ENCODE assay signal across 20 cellular contexts in the genomic region with DNA sequence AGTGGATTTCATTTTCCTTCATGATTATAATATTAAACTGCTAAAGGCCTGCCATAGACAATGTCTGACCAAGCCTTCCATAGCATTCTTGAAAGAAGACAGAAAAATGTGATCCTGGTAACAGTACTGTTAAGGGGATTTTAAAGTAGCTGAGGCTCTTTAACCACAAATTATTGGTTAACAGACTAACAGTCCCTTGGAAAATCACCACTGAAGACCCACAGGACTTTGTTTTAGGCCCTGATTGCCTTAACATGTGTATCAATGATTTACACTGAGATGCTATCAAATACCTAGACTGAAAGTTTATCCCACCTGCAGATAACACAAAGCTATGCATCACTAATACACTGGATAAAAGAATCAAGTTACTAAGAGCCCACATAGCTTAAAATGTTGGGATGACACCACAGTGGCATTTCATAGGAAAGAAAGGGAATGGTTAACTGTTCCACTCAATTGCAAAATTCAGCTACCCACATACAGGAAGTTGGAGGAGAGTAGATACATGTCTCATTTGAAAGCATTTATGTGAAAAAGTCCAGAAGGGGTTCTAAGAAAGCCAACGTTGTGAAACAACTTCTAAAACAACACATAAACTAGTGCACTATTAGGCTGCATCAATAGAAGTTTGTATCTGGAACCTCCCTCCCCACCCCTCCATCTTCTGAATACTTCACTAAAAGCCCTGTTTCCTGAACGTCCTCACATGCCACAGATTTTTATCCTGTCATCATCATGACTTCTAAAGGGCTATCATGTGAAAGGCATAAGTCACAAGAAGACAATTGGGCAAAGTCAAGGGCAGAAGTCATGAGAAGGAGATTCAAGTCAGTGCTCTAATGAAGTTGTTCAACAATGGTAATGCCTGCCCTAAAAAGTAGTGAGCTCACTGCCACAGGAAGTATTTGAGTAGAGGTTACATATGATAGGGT. TPM values are rescaled to one million over a fixed set of nuclear protein-coding genes. Genes with fewer than 3 reads are reported as not detected.
"Had no signal": no experiment of that assay in that cellular context is flagged by ENCODE, and none has a peak within 500 bp of the region (broad histone marks: within the 10 kb centered on the region; RNA-seq: fewer than 3 reads in every experiment).

No MANE protein-coding gene starts in this region.

- H3K4me1 Mint-ChIP-seq: activated T-helper 17 cell treated with anti-CD3 and anti-CD28 coated beads, Interleukin-2, amount 50 U/mL, for 72 hours had no signal

- DNase-seq: activated CD4-positive, alpha-beta T cell treated with anti-CD3 and anti-CD28 coated beads for 48 hours; activated CD8-positive, alpha-beta memory T cell treated with anti-CD3 and anti-CD28 coated beads for 24 hours; activated naive CD4-positive, alpha-beta T cell treated with anti-CD3 and anti-CD28 coated beads for 36 hours; anterior cingulate cortex; endodermal cell; erythroblast; foreskin keratinocyte; heart left ventricle; left ventricle myocardium superior; mesendoderm; ovary; stimulated activated CD4-positive, alpha-beta T cell treated with anti-CD3 and anti-CD28 coated beads, Interleukin-15, amount 100 ng/mL, for 24 hours; stimulated activated CD4-positive, alpha-beta T cell treated with anti-CD3 and anti-CD28 coated beads, Interleukin-4, amount 100 ng/mL, for 24 hours; stimulated activated naive CD8-positive, alpha-beta T cell treated with anti-CD3 and anti-CD28 coated beads, Interleukin-15, amount 100 ng/mL, for 72 hours had no signal

- ATAC-seq: activated T-helper 17 cell treated with anti-CD3 and anti-CD28 coated beads, Interleukin-2, amount 50 U/mL, for 72 hours; foreskin keratinocyte; heart left ventricle; left ventricle myocardium superior; stimulated activated naive CD8-positive, alpha-beta T cell treated with anti-CD3 and anti-CD28 coated beads, Interleukin-15, amount 100 ng/mL, for 72 hours had no signal

- H3K4me3 Mint-ChIP-seq: activated naive CD4-positive, alpha-beta T cell treated with anti-CD3 and anti-CD28 coated beads for 36 hours; activated T-helper 17 cell treated with anti-CD3 and anti-CD28 coated beads, Interleukin-2, amount 50 U/mL, for 72 hours; endodermal cell; neural crest cell; stimulated activated naive CD8-positive, alpha-beta T cell treated with anti-CD3 and anti-CD28 coated beads, Interleukin-15, amount 100 ng/mL, for 72 hours; T-helper 1 cell treated with Interleukin-12 subunit alpha and Interleukin-12 subunit beta and Interleukin-4 antibody, amounts not matched to agents 30 μg/mL and 1 μg/mL, for 36 hours had no signal

- H3K27ac Mint-ChIP-seq: activated naive CD4-positive, alpha-beta T cell treated with anti-CD3 and anti-CD28 coated beads for 36 hours; activated T-helper 17 cell treated with anti-CD3 and anti-CD28 coated beads, Interleukin-2, amount 50 U/mL, for 72 hours; endodermal cell; stimulated activated naive CD8-positive, alpha-beta T cell treated with anti-CD3 and anti-CD28 coated beads, Interleukin-15, amount 100 ng/mL, for 72 hours; T-helper 1 cell treated with Interleukin-12 subunit alpha and Interleukin-12 subunit beta and Interleukin-4 antibody, amounts not matched to agents 30 μg/mL and 1 μg/mL, for 36 hours had no signal

- H3K9me3 Mint-ChIP-seq: activated naive CD4-positive, alpha-beta T cell treated with anti-CD3 and anti-CD28 coated beads for 36 hours; activated T-helper 17 cell treated with anti-CD3 and anti-CD28 coated beads, Interleukin-2, amount 50 U/mL, for 72 hours; endodermal cell; neural crest cell; stimulated activated naive CD8-positive, alpha-beta T cell treated with anti-CD3 and anti-CD28 coated beads, Interleukin-15, amount 100 ng/mL, for 72 hours; T-helper 1 cell treated with Interleukin-12 subunit alpha and Interleukin-12 subunit beta and Interleukin-4 antibody, amounts not matched to agents 30 μg/mL and 1 μg/mL, for 36 hours had no signal

- H3K27me3 Mint-ChIP-seq: stimulated activated naive CD8-positive, alpha-beta T cell treated with anti-CD3 and anti-CD28 coated beads, Interleukin-15, amount 100 ng/mL, for 72 hours had no signal

RNA-seq across cellular contexts. Expression of gene KRT79, which starts 5.7 kb away (rescaled TPM):
- total RNA-seq: activated naive CD4-positive, alpha-beta T cell treated with anti-CD3 and anti-CD28 coated beads for 36 hours; dermis microvascular lymphatic vessel endothelial cell; endodermal cell; foreskin keratinocyte; heart left ventricle; left ventricle myocardium superior; neural crest cell; ovary; thoracic aorta had no signal

RNA-seq across cellular contexts. Expression of gene KRT4, which starts 14.5 kb away (rescaled TPM):
- total RNA-seq: activated naive CD4-positive, alpha-beta T cell treated with anti-CD3 and anti-CD28 coated beads for 36 hours; activated T-helper 17 cell treated with anti-CD3 and anti-CD28 coated beads, Interleukin-2, amount 50 U/mL, for 72 hours; dermis microvascular lymphatic vessel endothelial cell; endodermal cell; heart left ventricle; left ventricle myocardium superior; neural crest cell; thoracic aorta had no signal

RNA-seq across cellular contexts. Expression of gene KRT78, which starts 20.4 kb away (rescaled TPM):
- total RNA-seq: activated naive CD4-positive, alpha-beta T cell treated with anti-CD3 and anti-CD28 coated beads for 36 hours; activated T-helper 17 cell treated with anti-CD3 and anti-CD28 coated beads, Interleukin-2, amount 50 U/mL, for 72 hours; chondrocyte; dermis microvascular lymphatic vessel endothelial cell; endodermal cell; heart left ventricle; left ventricle myocardium superior; neural crest cell; thoracic aorta had no signal

RNA-seq across cellular contexts. Expression of gene KRT3, which starts 32.5 kb away (rescaled TPM):
- total RNA-seq: activated naive CD4-positive, alpha-beta T cell treated with anti-CD3 and anti-CD28 coated beads for 36 hours; activated T-helper 17 cell treated with anti-CD3 and anti-CD28 coated beads, Interleukin-2, amount 50 U/mL, for 72 hours; chondrocyte; dermis microvascular lymphatic vessel endothelial cell; endodermal cell; foreskin keratinocyte; heart left ventricle; left ventricle myocardium superior; neural crest cell; ovary; thoracic aorta had no signal

RNA-seq across cellular contexts. Expression of gene KRT76, which starts 51.3 kb away (rescaled TPM):
- total RNA-seq: activated naive CD4-positive, alpha-beta T cell treated with anti-CD3 and anti-CD28 coated beads for 36 hours; activated T-helper 17 cell treated with anti-CD3 and anti-CD28 coated beads, Interleukin-2, amount 50 U/mL, for 72 hours; chondrocyte; dermis microvascular lymphatic vessel endothelial cell; endodermal cell; foreskin keratinocyte; heart left ventricle; left ventricle myocardium superior; neural crest cell; ovary; thoracic aorta had no signal
